Comparison of ENCODE assay signal across 8 cellular contexts in genomic region chr19:38336638-38337359, GRCh38. TPM values are rescaled to one million over a fixed set of nuclear protein-coding genes. Genes with fewer than 3 reads are reported as not detected.
DNase-seq lines count a peak whose midpoint lies in the region; ATAC-seq and TF ChIP-seq lines count a peak whose summit lies in the region.

No MANE protein-coding gene starts in this region.

- H3K36me3 ChIP-seq in hepatocyte (replicated peaks; ENCODE audit: insufficient read depth, low read depth), result no peaks in the 10 kb centered on the region

- H3K9me3 ChIP-seq in hepatocyte (ENCODE audit: low read depth), result no peaks in the 10 kb centered on the region

- no peaks in the 10 kb centered on the region for H3K27me3 ChIP-seq in hepatocyte

- H2AFZ ChIP-seq in hepatocyte, result peak overlapping the region; percentile 68

- WGBS in hepatocyte (ENCODE audit: low lambda C conversion rate, missing lambda C conversion rate), result 10% methylated on average over 20 of the region's 41 CpGs

- no peak for TF ChIP-seq POLR2A in GM18505 (IDR thresholded peaks at IDR 0.05; ENCODE audit: borderline replicate concordance, extremely low read depth, insufficient read depth, insufficient read length)

- peaks cover 6% of the 10 kb centered on the region for H3K4me1 ChIP-seq in hepatocyte (ENCODE audit: insufficient read depth)

- no peaks in the 10 kb centered on the region for H4K20me1 ChIP-seq in hepatocyte (ENCODE audit: insufficient read depth, poor library complexity, severe bottlenecking)

- TF ChIP-seq CTCF in astrocyte of the cerebellum (IDR thresholded peaks at IDR 0.05; ENCODE audit: low read depth, low read length, missing control alignments) (no peak), hepatocyte (IDR thresholded peaks at IDR 0.05; ENCODE audit: poor library complexity) (no peak)

- H3K9me2 ChIP-seq in hepatocyte (replicated peaks; ENCODE audit: insufficient read depth), result no peaks in the 10 kb centered on the region

- H3K79me2 ChIP-seq in hepatocyte, result peaks cover 6% of the 10 kb centered on the region

- DNase-seq in NCI-H2029 treated with DMSO at 0.1 percent for 48 hours (lab: John Stamatoyannopoulos, UW) (peak; percentile 97), T-helper 9 cell (peak; percentile 92), astrocyte of the cerebellum (ENCODE audit: low read depth) (peak; percentile 80), hepatocyte (ENCODE audit: low spot score) (peak; percentile 98), retina (peak; percentile 89)

- H3K4me3 ChIP-seq in astrocyte of the cerebellum (ENCODE audit: low read depth, low read length) (peak overlapping the region; percentile 74), hepatocyte (peak overlapping the region; percentile 83)

- peak overlapping the region; percentile 81 for H3K4me2 ChIP-seq in hepatocyte

- H3K27ac ChIP-seq in hepatocyte, result peak overlapping the region; percentile 97

- in situ Hi-C loops in astrocyte of the cerebellum (cut with HindIII; ENCODE audit: low sequenced_read_pairs), result no loop called here

- peak; percentile 44 for ATAC-seq in GM18505 (IDR thresholded peaks at IDR 0.05; ENCODE audit: unreplicated experiment)
- peak; percentile 40 for ATAC-seq in HG02973 (IDR thresholded peaks at IDR 0.05; ENCODE audit: unreplicated experiment)
- no peak for ATAC-seq in HG03469 (IDR thresholded peaks at IDR 0.05; ENCODE audit: unreplicated experiment)

RNA-seq across cellular contexts. Expression of gene CATSPERG, which starts 1.2 kb away (rescaled TPM):
- 14.5 and 19.1 TPM in 2 replicates for total RNA-seq in hepatocyte
- polyA plus RNA-seq in hepatocyte, result 26.1 and 38.0 TPM in 2 replicates

RNA-seq across cellular contexts. Expression of gene KCNK6, which starts 17.2 kb away (rescaled TPM):
- total RNA-seq in hepatocyte, result 7.1 and 9.0 TPM in 2 replicates
- 16.0 and 21.5 TPM in 2 replicates for polyA plus RNA-seq in hepatocyte

RNA-seq across cellular contexts. Expression of gene YIF1B, which starts 21.1 kb away (rescaled TPM):
- total RNA-seq in hepatocyte, result 50.0 and 54.9 TPM in 2 replicates
- polyA plus RNA-seq in hepatocyte, result 101 and 105 TPM in 2 replicates

RNA-seq across cellular contexts. Expression of gene C19orf33, which starts 32.7 kb away (rescaled TPM):
- 126 and 153 TPM in 2 replicates for total RNA-seq in hepatocyte
- polyA plus RNA-seq in hepatocyte, result 118 and 123 TPM in 2 replicates

RNA-seq across cellular contexts. Expression of gene PSMD8, which starts 37.6 kb away (rescaled TPM):
- total RNA-seq in hepatocyte, result 250 and 263 TPM in 2 replicates
- polyA plus RNA-seq in hepatocyte, result 278 and 312 TPM in 2 replicates
